Comparison of ENCODE assay signal across 16 cellular contexts in the genomic region with DNA sequence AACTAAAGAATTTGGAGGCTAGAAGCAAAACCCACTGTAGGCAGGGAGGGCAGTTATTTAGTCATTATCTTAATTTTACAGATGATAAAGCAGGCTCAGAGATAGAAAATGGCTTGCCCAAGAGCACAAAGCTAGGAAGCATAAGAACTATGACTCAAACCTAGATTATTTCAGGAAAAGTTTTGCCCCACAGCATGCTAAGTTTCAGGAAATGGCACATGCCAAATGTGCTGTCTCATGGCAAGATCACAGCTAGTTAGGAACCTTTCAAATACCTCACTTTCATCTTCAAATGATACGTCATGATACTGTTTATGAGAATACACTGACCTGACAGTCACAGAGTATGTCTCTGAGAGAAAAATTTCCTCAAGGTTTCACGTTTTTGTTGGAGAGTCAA.
"Had no signal": no experiment of that assay in that cellular context is flagged by ENCODE, and none has a peak within 500 bp of the region (broad histone marks: within the 10 kb centered on the region; RNA-seq: fewer than 3 reads in every experiment).

No MANE protein-coding gene starts in this region.

- H3K27me3 Mint-ChIP-seq: dendritic cell treated with granulocyte-macrophage colony-stimulating factor and Interleukin-4, amounts not matched to agents 40 ng/mL and 50 ng/mL, for 4 days; effector memory CD8-positive, alpha-beta T cell; naive thymus-derived CD4-positive, alpha-beta T cell had no signal

- H3K4me3 Mint-ChIP-seq: dendritic cell treated with granulocyte-macrophage colony-stimulating factor and Interleukin-4, amounts not matched to agents 40 ng/mL and 50 ng/mL, for 4 days; effector memory CD8-positive, alpha-beta T cell; naive thymus-derived CD4-positive, alpha-beta T cell had no signal

- H3K27ac Mint-ChIP-seq: dendritic cell treated with granulocyte-macrophage colony-stimulating factor and Interleukin-4, amounts not matched to agents 40 ng/mL and 50 ng/mL, for 4 days; effector memory CD8-positive, alpha-beta T cell; naive thymus-derived CD4-positive, alpha-beta T cell had no signal

- H3K9me3 ChIP-seq: gastroesophageal sphincter, neutrophil, sigmoid colon, thoracic aorta, transverse colon had no signal

- H3K27me3 ChIP-seq: gastroesophageal sphincter, neutrophil, sigmoid colon, stomach, transverse colon had no signal

- H3K27ac ChIP-seq: gastroesophageal sphincter, neutrophil, sigmoid colon, skin epidermis, stomach, thoracic aorta, transverse colon had no signal

- ATAC-seq: effector memory CD8-positive, alpha-beta T cell; gastroesophageal sphincter; naive thymus-derived CD4-positive, alpha-beta T cell had no signal

- H3K4me1 Mint-ChIP-seq: naive thymus-derived CD4-positive, alpha-beta T cell had no signal

- H3K4me1 ChIP-seq: gastroesophageal sphincter, sigmoid colon, stomach, transverse colon had no signal

- H3K36me3 Mint-ChIP-seq: naive thymus-derived CD4-positive, alpha-beta T cell had no signal

- H3K36me3 ChIP-seq: gastroesophageal sphincter, neutrophil, sigmoid colon, stomach, thoracic aorta, transverse colon had no signal

- DNase-seq: effector memory CD8-positive, alpha-beta T cell; foreskin fibroblast; naive thymus-derived CD4-positive, alpha-beta T cell; posterior cingulate gyrus; sigmoid colon; stimulated activated CD4-positive, alpha-beta T cell treated with anti-CD3 and anti-CD28 coated beads, Interleukin-2, amount 100 ng/mL, for 24 hours; stimulated activated CD4-positive, alpha-beta T cell treated with anti-CD3 and anti-CD28 coated beads, Interleukin-4, amount 100 ng/mL, for 4 hours; stimulated activated naive CD4-positive, alpha-beta T cell; stomach; substantia nigra; transverse colon had no signal

- H3K4me3 ChIP-seq: gastroesophageal sphincter, sigmoid colon, skin epidermis, stomach, thoracic aorta, transverse colon had no signal
